1 cellular context compared by ENCODE assay signal in the genomic region with DNA sequence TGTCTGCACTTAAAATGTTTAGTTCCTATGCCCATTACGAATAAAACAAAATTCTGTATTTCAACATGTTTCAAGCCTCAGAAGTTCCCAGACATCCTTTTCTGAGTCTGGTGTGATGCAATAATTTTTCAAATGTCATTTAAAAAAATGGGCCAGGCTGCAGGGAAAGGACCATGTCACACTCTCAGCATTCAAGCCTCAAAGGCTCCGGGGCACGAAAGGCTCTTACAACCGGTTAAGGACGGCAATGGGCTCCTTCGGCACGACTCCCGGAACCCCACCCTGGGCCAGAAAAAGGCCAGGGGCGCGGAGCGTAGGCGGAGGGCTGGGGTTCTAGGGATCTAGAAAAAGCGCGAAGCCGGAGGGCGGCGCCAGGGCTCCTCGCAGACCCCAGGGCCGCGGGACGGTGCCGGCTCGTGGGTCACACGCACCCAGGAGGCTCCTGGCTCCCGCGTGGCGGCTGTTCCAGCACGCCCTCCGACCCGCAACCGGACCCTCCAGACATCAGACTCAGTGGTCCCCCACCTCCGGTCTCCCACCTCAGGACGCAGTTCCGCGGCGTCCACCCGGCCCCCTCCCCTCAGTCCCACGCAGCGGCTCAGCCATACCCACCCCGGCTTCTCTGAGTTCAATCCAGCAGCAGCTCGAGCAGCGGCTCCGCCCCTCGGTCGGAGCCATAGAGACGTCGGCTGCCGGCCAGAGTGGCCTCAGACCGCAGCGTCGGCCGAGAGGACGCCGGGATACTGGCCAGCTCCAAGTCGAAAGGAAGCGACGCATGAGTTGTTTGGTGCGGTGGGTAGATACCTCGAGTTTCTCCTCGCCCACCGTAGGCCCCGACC.
TF ChIP-seq lines count a peak whose summit lies in the region.

A gene with protein sequence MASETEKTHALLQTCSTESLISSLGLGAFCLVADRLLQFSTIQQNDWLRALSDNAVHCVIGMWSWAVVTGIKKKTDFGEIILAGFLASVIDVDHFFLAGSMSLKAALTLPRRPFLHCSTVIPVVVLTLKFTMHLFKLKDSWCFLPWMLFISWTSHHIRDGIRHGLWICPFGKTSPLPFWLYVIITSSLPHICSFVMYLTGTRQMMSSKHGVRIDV (minus strand): TSS at position 656 of the 839 bp plus-strand sequence. CDS start 29,896 bp downstream, outside the sequence.

TF ChIP-seq in HepG2, 621 proteins besides CTCF, POLR2A, EP300 and RAD21 (continued from another document):
- TF ChIP-seq, protein P1, sequence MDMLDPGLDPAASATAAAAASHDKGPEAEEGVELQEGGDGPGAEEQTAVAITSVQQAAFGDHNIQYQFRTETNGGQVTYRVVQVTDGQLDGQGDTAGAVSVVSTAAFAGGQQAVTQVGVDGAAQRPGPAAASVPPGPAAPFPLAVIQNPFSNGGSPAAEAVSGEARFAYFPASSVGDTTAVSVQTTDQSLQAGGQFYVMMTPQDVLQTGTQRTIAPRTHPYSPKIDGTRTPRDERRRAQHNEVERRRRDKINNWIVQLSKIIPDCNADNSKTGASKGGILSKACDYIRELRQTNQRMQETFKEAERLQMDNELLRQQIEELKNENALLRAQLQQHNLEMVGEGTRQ (IDR thresholded peaks at IDR 0.05; ENCODE audit: low read depth, low read length): no peak
- TF ChIP-seq, protein P1 (CRISPR knock-in tag; IDR thresholded peaks at IDR 0.05; ENCODE audit: borderline replicate concordance): peak; percentile 14; the same call in 1 of the 2 replicates
- no peak for TF ChIP-seq GPBP1L1 (CRISPR knock-in tag; IDR thresholded peaks at IDR 0.05)
- TF ChIP-seq ZNF7 (CRISPR knock-in tag; IDR thresholded peaks at IDR 0.05): no peak
- TF ChIP-seq ZNF326 (CRISPR knock-in tag; IDR thresholded peaks at IDR 0.05; ENCODE audit: borderline replicate concordance): no peak
- 0 out of 2 replicates have a peak, but pooled peaks have one; percentile 43 for TF ChIP-seq KLF15 (CRISPR knock-in tag; IDR thresholded peaks at IDR 0.05; ENCODE audit: borderline replicate concordance)
- TF ChIP-seq, protein P2, sequence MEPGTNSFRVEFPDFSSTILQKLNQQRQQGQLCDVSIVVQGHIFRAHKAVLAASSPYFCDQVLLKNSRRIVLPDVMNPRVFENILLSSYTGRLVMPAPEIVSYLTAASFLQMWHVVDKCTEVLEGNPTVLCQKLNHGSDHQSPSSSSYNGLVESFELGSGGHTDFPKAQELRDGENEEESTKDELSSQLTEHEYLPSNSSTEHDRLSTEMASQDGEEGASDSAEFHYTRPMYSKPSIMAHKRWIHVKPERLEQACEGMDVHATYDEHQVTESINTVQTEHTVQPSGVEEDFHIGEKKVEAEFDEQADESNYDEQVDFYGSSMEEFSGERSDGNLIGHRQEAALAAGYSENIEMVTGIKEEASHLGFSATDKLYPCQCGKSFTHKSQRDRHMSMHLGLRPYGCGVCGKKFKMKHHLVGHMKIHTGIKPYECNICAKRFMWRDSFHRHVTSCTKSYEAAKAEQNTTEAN (CRISPR knock-in tag; conservative IDR thresholded peaks at IDR 0.05): peak; percentile 15; the same call in 1 of the 2 replicates
- TF ChIP-seq ZNF607 (CRISPR knock-in tag; IDR thresholded peaks at IDR 0.05; ENCODE audit: borderline replicate concordance): peak; percentile 47
- TF ChIP-seq, protein P3, sequence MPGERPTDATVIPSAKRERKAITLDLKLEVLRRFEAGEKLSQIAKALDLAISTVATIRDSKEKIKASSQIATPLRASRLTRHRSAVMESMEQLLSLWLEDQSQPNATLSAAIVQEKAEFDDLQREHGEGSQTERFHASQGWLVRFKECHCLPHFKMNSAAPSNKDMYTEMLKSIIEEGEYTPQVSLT (CRISPR knock-in tag; IDR thresholded peaks at IDR 0.05; ENCODE audit: borderline replicate concordance, low read depth): no peak
